36 cellular contexts compared by ENCODE assay signal in genomic region chr7:85341973-85342372, GRCh38.
"Had no signal": no experiment of that assay in that cellular context is flagged by ENCODE, and none has a peak within 500 bp of the region (broad histone marks: within the 10 kb centered on the region; RNA-seq: fewer than 3 reads in every experiment).

No MANE protein-coding gene starts in this region.

- H3K36me3 Mint-ChIP-seq: activated CD8-positive, alpha-beta memory T cell treated with anti-CD3 and anti-CD28 coated beads, Interleukin-2, amount 10 ng/mL, durations not matched to agents 7 days and 5 days; activated naive CD8-positive, alpha-beta T cell treated with anti-CD3 and anti-CD28 coated beads for 36 hours had no signal

- DNase-seq: activated CD4-positive, alpha-beta memory T cell treated with anti-CD3 and anti-CD28 coated beads, Interleukin-2, amount 10 ng/mL, durations not matched to agents 7 days and 5 days; activated CD4-positive, alpha-beta T cell treated with anti-CD3 and anti-CD28 coated beads for 1 hour; activated CD4-positive, alpha-beta T cell treated with anti-CD3 and anti-CD28 coated beads for 48 hours; activated CD4-positive, CD25-positive, alpha-beta regulatory T cell; activated CD8-positive, alpha-beta memory T cell treated with anti-CD3 and anti-CD28 coated beads for 24 hours; activated CD8-positive, alpha-beta memory T cell treated with anti-CD3 and anti-CD28 coated beads, Interleukin-2, amount 10 ng/mL, durations not matched to agents 7 days and 5 days; activated CD8-positive, alpha-beta memory T cell treated with anti-CD3 and anti-CD28 coated beads, Interleukin-2, amount 50 U/mL, for 48 hours; activated effector memory CD4-positive, alpha-beta T cell treated with anti-CD3 and anti-CD28 coated beads, Interleukin-2, amount 50 U/mL, for 16 hours; activated naive CD4-positive, alpha-beta T cell; activated naive CD4-positive, alpha-beta T cell treated with anti-CD3 and anti-CD28 coated beads, Interleukin-2, amount 50 U/mL, for 16 hours; activated naive CD8-positive, alpha-beta T cell treated with anti-CD3 and anti-CD28 coated beads for 36 hours; activated T-cell treated with anti-CD3 and anti-CD28 coated beads, Interleukin-2, amount 50 U/mL, for 72 hours; amygdala; caudate nucleus; Kasumi-1; KG1; MM.1S; MV-4-11; NCI-H1092 treated with DMSO at 0.1 percent for 48 hours; NCI-H146; NCI-H187; NCI-H2029 treated with DMSO at 0.1 percent for 48 hours; NCI-H2107; NCI-H226; NCI-H446 treated with DMSO at 0.1 percent for 48 hours; NCI-H524; NCI-H69; Peyer's patch; RPMI8226; SHP77 treated with DMSO at 0.1 percent for 48 hours; T1000; WERI-Rb-1 had no signal

- H3K27ac Mint-ChIP-seq: activated CD4-positive, alpha-beta memory T cell treated with anti-CD3 and anti-CD28 coated beads, Interleukin-2, amount 10 ng/mL, durations not matched to agents 7 days and 5 days; activated CD8-positive, alpha-beta memory T cell treated with anti-CD3 and anti-CD28 coated beads, Interleukin-2, amount 10 ng/mL, durations not matched to agents 7 days and 5 days; activated naive CD8-positive, alpha-beta T cell treated with anti-CD3 and anti-CD28 coated beads for 36 hours; activated T-cell treated with anti-CD3 and anti-CD28 coated beads, Interleukin-2, amount 50 U/mL, for 72 hours; activated T-helper 17 cell treated with anti-CD3 and anti-CD28 coated beads, Interleukin-2, amount 50 U/mL, for 72 hours had no signal

- H3K4me3 ChIP-seq: ascending aorta, breast epithelium, Peyer's patch, SJSA1 had no signal

- H3K27me3 ChIP-seq: ascending aorta, breast epithelium, Peyer's patch, SJSA1 had no signal

- H3K4me3 Mint-ChIP-seq: activated CD4-positive, alpha-beta memory T cell treated with anti-CD3 and anti-CD28 coated beads, Interleukin-2, amount 10 ng/mL, durations not matched to agents 7 days and 5 days; activated CD8-positive, alpha-beta memory T cell treated with anti-CD3 and anti-CD28 coated beads, Interleukin-2, amount 10 ng/mL, durations not matched to agents 7 days and 5 days; activated naive CD8-positive, alpha-beta T cell treated with anti-CD3 and anti-CD28 coated beads for 36 hours; activated T-cell treated with anti-CD3 and anti-CD28 coated beads, Interleukin-2, amount 50 U/mL, for 72 hours; activated T-helper 17 cell treated with anti-CD3 and anti-CD28 coated beads, Interleukin-2, amount 50 U/mL, for 72 hours had no signal

- H3K4me1 Mint-ChIP-seq: activated CD4-positive, alpha-beta memory T cell treated with anti-CD3 and anti-CD28 coated beads, Interleukin-2, amount 10 ng/mL, durations not matched to agents 7 days and 5 days; activated CD8-positive, alpha-beta memory T cell treated with anti-CD3 and anti-CD28 coated beads, Interleukin-2, amount 10 ng/mL, durations not matched to agents 7 days and 5 days; activated naive CD8-positive, alpha-beta T cell treated with anti-CD3 and anti-CD28 coated beads for 36 hours; activated T-helper 17 cell treated with anti-CD3 and anti-CD28 coated beads, Interleukin-2, amount 50 U/mL, for 72 hours had no signal

- H3K27ac ChIP-seq: ascending aorta, breast epithelium, Peyer's patch, SJSA1, WERI-Rb-1 had no signal

- H3K4me1 ChIP-seq: ascending aorta, breast epithelium, Peyer's patch, SJSA1 had no signal

- H3K36me3 ChIP-seq: ascending aorta, breast epithelium, Peyer's patch, SJSA1, WERI-Rb-1 had no signal

- ATAC-seq: activated CD8-positive, alpha-beta memory T cell treated with anti-CD3 and anti-CD28 coated beads, Interleukin-2, amount 10 ng/mL, durations not matched to agents 7 days and 5 days; activated T-cell treated with anti-CD3 and anti-CD28 coated beads, Interleukin-2, amount 50 U/mL, for 72 hours; activated T-helper 17 cell treated with anti-CD3 and anti-CD28 coated beads, Interleukin-2, amount 50 U/mL, for 72 hours had no signal

- H3K9me3 ChIP-seq: ascending aorta, breast epithelium, Peyer's patch, SJSA1 had no signal

- H3K27me3 Mint-ChIP-seq: activated CD4-positive, alpha-beta memory T cell treated with anti-CD3 and anti-CD28 coated beads, Interleukin-2, amount 10 ng/mL, durations not matched to agents 7 days and 5 days; activated CD8-positive, alpha-beta memory T cell treated with anti-CD3 and anti-CD28 coated beads, Interleukin-2, amount 10 ng/mL, durations not matched to agents 7 days and 5 days; activated naive CD8-positive, alpha-beta T cell treated with anti-CD3 and anti-CD28 coated beads for 36 hours; activated T-helper 17 cell treated with anti-CD3 and anti-CD28 coated beads, Interleukin-2, amount 50 U/mL, for 72 hours had no signal
